Comparison of ENCODE assay signal across 1 cellular context in the genomic region with DNA sequence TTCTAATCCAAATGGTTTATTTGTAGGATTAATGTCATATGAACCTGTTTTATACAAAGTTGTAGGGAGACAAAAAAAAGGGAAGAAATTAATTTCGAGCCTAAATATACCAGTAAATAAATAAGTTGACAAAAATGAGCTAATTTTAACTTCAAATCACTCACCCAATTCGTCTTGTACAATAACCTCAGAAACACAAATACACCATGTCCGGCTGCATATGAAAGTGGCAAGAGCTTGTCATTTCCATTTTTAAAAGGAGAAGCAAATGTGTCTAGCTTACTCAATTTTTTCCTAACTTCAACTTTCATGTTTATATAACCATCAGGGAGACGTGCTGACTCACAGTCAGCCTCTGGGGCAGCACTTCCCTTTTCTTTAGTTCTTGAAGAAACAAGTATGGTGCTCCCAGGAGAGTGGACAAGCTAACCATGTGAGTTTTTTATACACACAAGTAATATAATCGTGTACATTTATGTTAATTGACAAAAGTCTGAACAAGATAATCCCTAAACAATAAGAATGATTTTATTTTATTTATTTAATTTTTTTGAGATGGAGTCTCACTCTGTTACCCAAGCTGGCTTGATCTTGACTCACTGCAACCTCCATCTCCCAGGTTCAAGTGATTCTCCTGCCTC.
A peak's percentile ranks its signal among the peaks of the same experiment; 100 is the strongest.
TF ChIP-seq lines count a peak whose summit lies in the region.

No MANE protein-coding gene starts in this region.

TF ChIP-seq in K562, 482 proteins besides CTCF, POLR2A, EP300 and RAD21 (continued from another document and continues in another):
- TF ChIP-seq, protein P1, sequence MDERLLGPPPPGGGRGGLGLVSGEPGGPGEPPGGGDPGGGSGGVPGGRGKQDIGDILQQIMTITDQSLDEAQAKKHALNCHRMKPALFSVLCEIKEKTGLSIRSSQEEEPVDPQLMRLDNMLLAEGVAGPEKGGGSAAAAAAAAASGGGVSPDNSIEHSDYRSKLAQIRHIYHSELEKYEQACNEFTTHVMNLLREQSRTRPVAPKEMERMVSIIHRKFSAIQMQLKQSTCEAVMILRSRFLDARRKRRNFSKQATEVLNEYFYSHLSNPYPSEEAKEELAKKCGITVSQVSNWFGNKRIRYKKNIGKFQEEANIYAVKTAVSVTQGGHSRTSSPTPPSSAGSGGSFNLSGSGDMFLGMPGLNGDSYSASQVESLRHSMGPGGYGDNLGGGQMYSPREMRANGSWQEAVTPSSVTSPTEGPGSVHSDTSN (CRISPR knock-in tag; IDR thresholded peaks at IDR 0.05; ENCODE audit: low read depth) = no peak
- TF ChIP-seq, protein P1 (tag; conservative IDR thresholded peaks at IDR 0.05; ENCODE audit: low read depth) = 0 out of 2 replicates have a peak, but pooled peaks have one; percentile 6
- TF ChIP-seq NR2C2 (CRISPR knock-in tag; IDR thresholded peaks at IDR 0.05) (no peak), NR2C2 (tag; IDR thresholded peaks at IDR 0.05) (peak; percentile 59), SUPT5H (IDR thresholded peaks at IDR 0.05) (no peak), POLR2AphosphoS5 (IDR thresholded peaks at IDR 0.05; ENCODE audit: control insufficient read depth, insufficient read depth, low read depth, low read length) (no peak), ZNF174 (CRISPR knock-in tag; IDR thresholded peaks at IDR 0.05) (no peak), RBM15 (IDR thresholded peaks at IDR 0.05; ENCODE audit: insufficient read depth, low read length) (no peak), CBX3 (IDR thresholded peaks at IDR 0.05; ENCODE audit: borderline replicate concordance in 1 of 2, low read length in 2 of 2) (no peak), ZBTB7A (IDR thresholded peaks at IDR 0.05; ENCODE audit: borderline replicate concordance, control insufficient read depth, low read depth, low read length) (no peak), NFXL1 (CRISPR knock-in tag; IDR thresholded peaks at IDR 0.05) (no peak), IFI16 (CRISPR knock-in tag; IDR thresholded peaks at IDR 0.05) (no peak), PTBP1 (IDR thresholded peaks at IDR 0.05; ENCODE audit: low read depth, low read length) (no peak), CCAR2 (IDR thresholded peaks at IDR 0.05; ENCODE audit: low read depth, low read length) (no peak), ZNF589 (CRISPR knock-in tag; IDR thresholded peaks at IDR 0.05; ENCODE audit: low read depth) (peak; percentile 72; the same call in 1 of the 2 replicates), KDM2B (CRISPR knock-in tag; IDR thresholded peaks at IDR 0.05) (no peak), ZNF184 (CRISPR knock-in tag; IDR thresholded peaks at IDR 0.05) (no peak), NCOA1 (IDR thresholded peaks at IDR 0.05; ENCODE audit: low read depth) (no peak), MAFK (IDR thresholded peaks at IDR 0.05; ENCODE audit: low read length) (peak; percentile 74), KAT2B (IDR thresholded peaks at IDR 0.05; ENCODE audit: low read depth, low read length) (no peak), RBM39 (optimal IDR thresholded peaks at IDR 0.05; ENCODE audit: low read depth, low read length) (no peak), CEBPG (CRISPR knock-in tag; IDR thresholded peaks at IDR 0.05) (no peak), CEBPG (tag; conservative IDR thresholded peaks at IDR 0.05 in 1 of 2, IDR thresholded peaks at IDR 0.05 in 1 of 2) (peak in 1 of 2 experiments; percentile 62; a peak in 2 of 4 replicates), HNRNPK (IDR thresholded peaks at IDR 0.05; ENCODE audit: low read depth, low read length, poor library complexity, severe bottlenecking) (no peak), RBM25 (IDR thresholded peaks at IDR 0.05; ENCODE audit: low read depth, low read length, severe bottlenecking) (no peak)
- TF ChIP-seq, protein P2, sequence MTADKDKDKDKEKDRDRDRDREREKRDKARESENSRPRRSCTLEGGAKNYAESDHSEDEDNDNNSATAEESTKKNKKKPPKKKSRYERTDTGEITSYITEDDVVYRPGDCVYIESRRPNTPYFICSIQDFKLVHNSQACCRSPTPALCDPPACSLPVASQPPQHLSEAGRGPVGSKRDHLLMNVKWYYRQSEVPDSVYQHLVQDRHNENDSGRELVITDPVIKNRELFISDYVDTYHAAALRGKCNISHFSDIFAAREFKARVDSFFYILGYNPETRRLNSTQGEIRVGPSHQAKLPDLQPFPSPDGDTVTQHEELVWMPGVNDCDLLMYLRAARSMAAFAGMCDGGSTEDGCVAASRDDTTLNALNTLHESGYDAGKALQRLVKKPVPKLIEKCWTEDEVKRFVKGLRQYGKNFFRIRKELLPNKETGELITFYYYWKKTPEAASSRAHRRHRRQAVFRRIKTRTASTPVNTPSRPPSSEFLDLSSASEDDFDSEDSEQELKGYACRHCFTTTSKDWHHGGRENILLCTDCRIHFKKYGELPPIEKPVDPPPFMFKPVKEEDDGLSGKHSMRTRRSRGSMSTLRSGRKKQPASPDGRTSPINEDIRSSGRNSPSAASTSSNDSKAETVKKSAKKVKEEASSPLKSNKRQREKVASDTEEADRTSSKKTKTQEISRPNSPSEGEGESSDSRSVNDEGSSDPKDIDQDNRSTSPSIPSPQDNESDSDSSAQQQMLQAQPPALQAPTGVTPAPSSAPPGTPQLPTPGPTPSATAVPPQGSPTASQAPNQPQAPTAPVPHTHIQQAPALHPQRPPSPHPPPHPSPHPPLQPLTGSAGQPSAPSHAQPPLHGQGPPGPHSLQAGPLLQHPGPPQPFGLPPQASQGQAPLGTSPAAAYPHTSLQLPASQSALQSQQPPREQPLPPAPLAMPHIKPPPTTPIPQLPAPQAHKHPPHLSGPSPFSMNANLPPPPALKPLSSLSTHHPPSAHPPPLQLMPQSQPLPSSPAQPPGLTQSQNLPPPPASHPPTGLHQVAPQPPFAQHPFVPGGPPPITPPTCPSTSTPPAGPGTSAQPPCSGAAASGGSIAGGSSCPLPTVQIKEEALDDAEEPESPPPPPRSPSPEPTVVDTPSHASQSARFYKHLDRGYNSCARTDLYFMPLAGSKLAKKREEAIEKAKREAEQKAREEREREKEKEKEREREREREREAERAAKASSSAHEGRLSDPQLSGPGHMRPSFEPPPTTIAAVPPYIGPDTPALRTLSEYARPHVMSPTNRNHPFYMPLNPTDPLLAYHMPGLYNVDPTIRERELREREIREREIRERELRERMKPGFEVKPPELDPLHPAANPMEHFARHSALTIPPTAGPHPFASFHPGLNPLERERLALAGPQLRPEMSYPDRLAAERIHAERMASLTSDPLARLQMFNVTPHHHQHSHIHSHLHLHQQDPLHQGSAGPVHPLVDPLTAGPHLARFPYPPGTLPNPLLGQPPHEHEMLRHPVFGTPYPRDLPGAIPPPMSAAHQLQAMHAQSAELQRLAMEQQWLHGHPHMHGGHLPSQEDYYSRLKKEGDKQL (CRISPR knock-in tag; IDR thresholded peaks at IDR 0.05; ENCODE audit: borderline replicate concordance) = no peak
- TF ChIP-seq, protein P3, sequence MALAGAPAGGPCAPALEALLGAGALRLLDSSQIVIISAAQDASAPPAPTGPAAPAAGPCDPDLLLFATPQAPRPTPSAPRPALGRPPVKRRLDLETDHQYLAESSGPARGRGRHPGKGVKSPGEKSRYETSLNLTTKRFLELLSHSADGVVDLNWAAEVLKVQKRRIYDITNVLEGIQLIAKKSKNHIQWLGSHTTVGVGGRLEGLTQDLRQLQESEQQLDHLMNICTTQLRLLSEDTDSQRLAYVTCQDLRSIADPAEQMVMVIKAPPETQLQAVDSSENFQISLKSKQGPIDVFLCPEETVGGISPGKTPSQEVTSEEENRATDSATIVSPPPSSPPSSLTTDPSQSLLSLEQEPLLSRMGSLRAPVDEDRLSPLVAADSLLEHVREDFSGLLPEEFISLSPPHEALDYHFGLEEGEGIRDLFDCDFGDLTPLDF (CRISPR knock-in tag; IDR thresholded peaks at IDR 0.05) = no peak
- TF ChIP-seq, protein P4, sequence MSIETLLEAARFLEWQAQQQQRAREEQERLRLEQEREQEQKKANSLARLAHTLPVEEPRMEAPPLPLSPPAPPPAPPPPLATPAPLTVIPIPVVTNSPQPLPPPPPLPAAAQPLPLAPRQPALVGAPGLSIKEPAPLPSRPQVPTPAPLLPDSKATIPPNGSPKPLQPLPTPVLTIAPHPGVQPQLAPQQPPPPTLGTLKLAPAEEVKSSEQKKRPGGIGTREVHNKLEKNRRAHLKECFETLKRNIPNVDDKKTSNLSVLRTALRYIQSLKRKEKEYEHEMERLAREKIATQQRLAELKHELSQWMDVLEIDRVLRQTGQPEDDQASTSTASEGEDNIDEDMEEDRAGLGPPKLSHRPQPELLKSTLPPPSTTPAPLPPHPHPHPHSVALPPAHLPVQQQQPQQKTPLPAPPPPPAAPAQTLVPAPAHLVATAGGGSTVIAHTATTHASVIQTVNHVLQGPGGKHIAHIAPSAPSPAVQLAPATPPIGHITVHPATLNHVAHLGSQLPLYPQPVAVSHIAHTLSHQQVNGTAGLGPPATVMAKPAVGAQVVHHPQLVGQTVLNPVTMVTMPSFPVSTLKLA (conservative IDR thresholded peaks at IDR 0.05) = peak in 1 of 2 experiments; percentile 20; a peak in 1 of 4 replicates
- TF ChIP-seq, protein P5, sequence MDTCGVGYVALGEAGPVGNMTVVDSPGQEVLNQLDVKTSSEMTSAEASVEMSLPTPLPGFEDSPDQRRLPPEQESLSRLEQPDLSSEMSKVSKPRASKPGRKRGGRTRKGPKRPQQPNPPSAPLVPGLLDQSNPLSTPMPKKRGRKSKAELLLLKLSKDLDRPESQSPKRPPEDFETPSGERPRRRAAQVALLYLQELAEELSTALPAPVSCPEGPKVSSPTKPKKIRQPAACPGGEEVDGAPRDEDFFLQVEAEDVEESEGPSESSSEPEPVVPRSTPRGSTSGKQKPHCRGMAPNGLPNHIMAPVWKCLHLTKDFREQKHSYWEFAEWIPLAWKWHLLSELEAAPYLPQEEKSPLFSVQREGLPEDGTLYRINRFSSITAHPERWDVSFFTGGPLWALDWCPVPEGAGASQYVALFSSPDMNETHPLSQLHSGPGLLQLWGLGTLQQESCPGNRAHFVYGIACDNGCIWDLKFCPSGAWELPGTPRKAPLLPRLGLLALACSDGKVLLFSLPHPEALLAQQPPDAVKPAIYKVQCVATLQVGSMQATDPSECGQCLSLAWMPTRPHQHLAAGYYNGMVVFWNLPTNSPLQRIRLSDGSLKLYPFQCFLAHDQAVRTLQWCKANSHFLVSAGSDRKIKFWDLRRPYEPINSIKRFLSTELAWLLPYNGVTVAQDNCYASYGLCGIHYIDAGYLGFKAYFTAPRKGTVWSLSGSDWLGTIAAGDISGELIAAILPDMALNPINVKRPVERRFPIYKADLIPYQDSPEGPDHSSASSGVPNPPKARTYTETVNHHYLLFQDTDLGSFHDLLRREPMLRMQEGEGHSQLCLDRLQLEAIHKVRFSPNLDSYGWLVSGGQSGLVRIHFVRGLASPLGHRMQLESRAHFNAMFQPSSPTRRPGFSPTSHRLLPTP (IDR thresholded peaks at IDR 0.05; ENCODE audit: borderline replicate concordance, extremely low read depth, insufficient read length) = no peak
- TF ChIP-seq, protein P6, sequence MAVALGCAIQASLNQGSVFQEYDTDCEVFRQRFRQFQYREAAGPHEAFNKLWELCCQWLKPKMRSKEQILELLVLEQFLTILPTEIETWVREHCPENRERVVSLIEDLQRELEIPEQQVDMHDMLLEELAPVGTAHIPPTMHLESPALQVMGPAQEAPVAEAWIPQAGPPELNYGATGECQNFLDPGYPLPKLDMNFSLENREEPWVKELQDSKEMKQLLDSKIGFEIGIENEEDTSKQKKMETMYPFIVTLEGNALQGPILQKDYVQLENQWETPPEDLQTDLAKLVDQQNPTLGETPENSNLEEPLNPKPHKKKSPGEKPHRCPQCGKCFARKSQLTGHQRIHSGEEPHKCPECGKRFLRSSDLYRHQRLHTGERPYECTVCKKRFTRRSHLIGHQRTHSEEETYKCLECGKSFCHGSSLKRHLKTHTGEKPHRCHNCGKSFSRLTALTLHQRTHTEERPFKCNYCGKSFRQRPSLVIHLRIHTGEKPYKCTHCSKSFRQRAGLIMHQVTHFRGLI (CRISPR knock-in tag; IDR thresholded peaks at IDR 0.05) = peak; percentile 12; the same call in 1 of the 2 replicates
- TF ChIP-seq, protein P7, sequence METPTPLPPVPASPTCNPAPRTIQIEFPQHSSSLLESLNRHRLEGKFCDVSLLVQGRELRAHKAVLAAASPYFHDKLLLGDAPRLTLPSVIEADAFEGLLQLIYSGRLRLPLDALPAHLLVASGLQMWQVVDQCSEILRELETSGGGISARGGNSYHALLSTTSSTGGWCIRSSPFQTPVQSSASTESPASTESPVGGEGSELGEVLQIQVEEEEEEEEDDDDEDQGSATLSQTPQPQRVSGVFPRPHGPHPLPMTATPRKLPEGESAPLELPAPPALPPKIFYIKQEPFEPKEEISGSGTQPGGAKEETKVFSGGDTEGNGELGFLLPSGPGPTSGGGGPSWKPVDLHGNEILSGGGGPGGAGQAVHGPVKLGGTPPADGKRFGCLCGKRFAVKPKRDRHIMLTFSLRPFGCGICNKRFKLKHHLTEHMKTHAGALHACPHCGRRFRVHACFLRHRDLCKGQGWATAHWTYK (CRISPR knock-in tag; IDR thresholded peaks at IDR 0.05) = no peak
- TF ChIP-seq, protein P8, sequence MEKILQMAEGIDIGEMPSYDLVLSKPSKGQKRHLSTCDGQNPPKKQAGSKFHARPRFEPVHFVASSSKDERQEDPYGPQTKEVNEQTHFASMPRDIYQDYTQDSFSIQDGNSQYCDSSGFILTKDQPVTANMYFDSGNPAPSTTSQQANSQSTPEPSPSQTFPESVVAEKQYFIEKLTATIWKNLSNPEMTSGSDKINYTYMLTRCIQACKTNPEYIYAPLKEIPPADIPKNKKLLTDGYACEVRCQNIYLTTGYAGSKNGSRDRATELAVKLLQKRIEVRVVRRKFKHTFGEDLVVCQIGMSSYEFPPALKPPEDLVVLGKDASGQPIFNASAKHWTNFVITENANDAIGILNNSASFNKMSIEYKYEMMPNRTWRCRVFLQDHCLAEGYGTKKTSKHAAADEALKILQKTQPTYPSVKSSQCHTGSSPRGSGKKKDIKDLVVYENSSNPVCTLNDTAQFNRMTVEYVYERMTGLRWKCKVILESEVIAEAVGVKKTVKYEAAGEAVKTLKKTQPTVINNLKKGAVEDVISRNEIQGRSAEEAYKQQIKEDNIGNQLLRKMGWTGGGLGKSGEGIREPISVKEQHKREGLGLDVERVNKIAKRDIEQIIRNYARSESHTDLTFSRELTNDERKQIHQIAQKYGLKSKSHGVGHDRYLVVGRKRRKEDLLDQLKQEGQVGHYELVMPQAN (IDR thresholded peaks at IDR 0.05; ENCODE audit: borderline replicate concordance) = no peak
- TF ChIP-seq, protein P9, sequence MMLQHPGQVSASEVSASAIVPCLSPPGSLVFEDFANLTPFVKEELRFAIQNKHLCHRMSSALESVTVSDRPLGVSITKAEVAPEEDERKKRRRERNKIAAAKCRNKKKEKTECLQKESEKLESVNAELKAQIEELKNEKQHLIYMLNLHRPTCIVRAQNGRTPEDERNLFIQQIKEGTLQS (IDR thresholded peaks at IDR 0.05) = peak; percentile 66; the same call in 1 of the 2 replicates
- TF ChIP-seq, protein P9 (CRISPR knock-in tag; conservative IDR thresholded peaks at IDR 0.05) = no peak
